In genomic region chr14:68282479-68283377, GRCh38 we compare ENCODE assay signal across 10 cellular contexts.
DNase-seq lines count a peak whose midpoint lies in the region; ATAC-seq, FAIRE-seq and TF ChIP-seq lines count a peak whose summit lies in the region.
"Had no signal": no experiment of that assay in that cellular context is flagged by ENCODE, and none has a peak within 500 bp of the region (broad histone marks: within the 10 kb centered on the region; RNA-seq: fewer than 3 reads in every experiment).

No MANE protein-coding gene starts in this region.

- no TSS peak for BruUV-seq in GM12878 (replicated peaks; lab: Mats Ljungman, UMichigan)

- no peak for TF ChIP-seq CTCF in GM12878 (IDR thresholded peaks at IDR 0.05 in 2 of 3, conservative IDR thresholded peaks at IDR 0.05 in 1 of 3; ENCODE audit: control insufficient read depth in 2 of 3, extremely low read depth in 1 of 3, insufficient read depth in 1 of 3, low read depth in 3 of 3, low read length in 3 of 3)

- RAD21 ChIA-PET in GM12878 (lab: Charles Lee; ENCODE audit: unreplicated experiment), result interaction anchor here (0.7 to 15.7 kb wide), 33 partner anchors 7 to 537 kb away, joined by 3 to 343 read pairs (median 8); no protein-coding TSS in a partner anchor

- peak overlapping the region; percentile 49; the same call in 1 of the 2 replicates for H3K4me3 ChIP-seq in BLaER1
- no peak overlapping the region for H3K4me3 ChIP-seq in GM12878
- H3K4me3 ChIP-seq in MG63, result no peak overlapping the region

- H3K9ac ChIP-seq in BLaER1 (peak overlapping the region; percentile 86), GM12878 (ENCODE audit: control insufficient read depth, insufficient read depth, low read length) (peak overlapping the region; percentile 81)

- intact Hi-C loops in GM12878 (cut with micrococcal nuclease; ENCODE audit: unreplicated experiment), result loop anchor here (1.0 to 10.0 kb wide), 8 partner anchors 14 to 532 kb away; no protein-coding TSS in a partner anchor

- H4K20me1 ChIP-seq in BLaER1 (no peaks in the 10 kb centered on the region), GM12878 (ENCODE audit: control insufficient read depth, insufficient read depth) (no peaks in the 10 kb centered on the region)

- no peaks in the 10 kb centered on the region for H3K27me3 ChIP-seq in BLaER1
- no peaks in the 10 kb centered on the region for H3K27me3 ChIP-seq in GM12878 (replicated peaks in 1 of 2; ENCODE audit: control insufficient read depth in 2 of 2, insufficient read depth in 2 of 2, low read length in 1 of 2)
- H3K27me3 ChIP-seq in MG63, result no peaks in the 10 kb centered on the region

- CTCF ChIA-PET in GM12878 (lab: Yijun Ruan, JAX), result interaction anchor here (0.6 to 10.0 kb wide), 20 partner anchors 7 to 542 kb away, joined by 3 to 73 read pairs (median 4); no protein-coding TSS in a partner anchor

- 13% methylated on average over 6 of the region's 6 CpGs for WGBS in GM12878 (ENCODE audit: insufficient coverage, insufficient replicate concordance, low lambda C conversion rate, missing lambda C conversion rate)

- 0 out of 4 replicates have a peak, but pooled peaks of 1 of the 2 experiments have one; percentile 7 for TF ChIP-seq EP300 in GM12878 (IDR thresholded peaks at IDR 0.05; ENCODE audit: borderline replicate concordance in 1 of 2, control insufficient read depth in 1 of 2, low read depth in 2 of 2, low read length in 2 of 2)

- peak overlapping the region; percentile 97 for H3K27ac ChIP-seq in BLaER1
- peak overlapping the region; percentile 77 for H3K27ac ChIP-seq in KOPT-K1 (ENCODE audit: low read depth, low read length, poor library complexity, severe bottlenecking)
- H3K27ac ChIP-seq in GM12878 (ENCODE audit: control insufficient read depth, insufficient read depth), result peak overlapping the region; percentile 92

- ATAC-seq in GM21381 (IDR thresholded peaks at IDR 0.05; ENCODE audit: unreplicated experiment) (peak; percentile 12), GM12878 (peak; percentile 45)

- H3K4me1 ChIP-seq in BLaER1 (peaks cover 96% of the 10 kb centered on the region), GM12878 (ENCODE audit: control insufficient read depth, insufficient read depth, low read length) (peaks cover 86% of the 10 kb centered on the region)

- in situ Hi-C loops in GM12878 (cut with MboI), result no loop called here

- TF ChIP-seq POLR2A in GM12878 (IDR thresholded peaks at IDR 0.05; ENCODE audit: low read depth, low read length), result no peak

- no peak overlapping the region for H2AFZ ChIP-seq in GM12878 (ENCODE audit: control insufficient read depth, low read depth, low read length)

- H3K79me2 ChIP-seq in GM12878 (ENCODE audit: control insufficient read depth, insufficient read depth, low read length), result peaks cover 13% of the 10 kb centered on the region

- SMC1A ChIA-PET in GM12878 (lab: Charles Lee; ENCODE audit: uncharacterized antibody, unreplicated experiment), result interaction anchor here (0.9 to 14.2 kb wide), 23 partner anchors 6 to 532 kb away, joined by 3 to 321 read pairs (median 11); no protein-coding TSS in a partner anchor

- H3K36me3 ChIP-seq in BLaER1 (no peaks in the 10 kb centered on the region), KOPT-K1 (ENCODE audit: insufficient read depth, low read length) (no peaks in the 10 kb centered on the region), GM12878 (ENCODE audit: control insufficient read depth in 2 of 2, insufficient read depth in 2 of 2, low read length in 1 of 2) (no peaks in the 10 kb centered on the region), MG63 (no peaks in the 10 kb centered on the region)

- POLR2A ChIA-PET in GM12878 (lab: Charles Lee), result interaction anchor here (0.5 to 12.4 kb wide), 20 partner anchors 10 to 538 kb away, joined by 3 to 141 read pairs (median 6); no protein-coding TSS in a partner anchor

- TF ChIP-seq RAD21 in GM12878 (IDR thresholded peaks at IDR 0.05; ENCODE audit: insufficient read depth, low read depth, low read length), result 0 out of 2 replicates have a peak, but pooled peaks have one; percentile 10

- FAIRE-seq in GM12878 (lab: Jason Lieb, UNC), result no peak

- peak; percentile 86 for DNase-seq in GM12878 (ENCODE audit: low read depth, low spot score)
- DNase-seq in MG63, result no peak
- no peak for DNase-seq in epidermal melanocyte (ENCODE audit: insufficient read length, low spot score)
- DNase-seq in NCI-H1092 treated with DMSO at 0.1 percent for 48 hours (lab: John Stamatoyannopoulos, UW), result no peak
- DNase-seq in NCI-H2029 (lab: John Stamatoyannopoulos, UW), result no peak
- DNase-seq: DMS53, NCI-H1417 treated with DMSO at 0.1 percent for 48 hours had no signal

- H3K4me2 ChIP-seq in BLaER1, result peak overlapping the region; percentile 77
- peak overlapping the region; percentile 53 for H3K4me2 ChIP-seq in GM12878 (ENCODE audit: control insufficient read depth, insufficient read depth)

- H3K9me3 ChIP-seq in BLaER1, result no peaks in the 10 kb centered on the region
- H3K9me3 ChIP-seq in KOPT-K1 (ENCODE audit: insufficient read depth, low read length, poor library complexity, severe bottlenecking), result no peaks in the 10 kb centered on the region
- H3K9me3 ChIP-seq in GM12878 (replicated peaks; ENCODE audit: control insufficient read depth, insufficient read depth, low read length), result no peaks in the 10 kb centered on the region
- H3K9me3 ChIP-seq in MG63, result no peaks in the 10 kb centered on the region

TF ChIP-seq in GM12878, 131 proteins besides CTCF, POLR2A, EP300 and RAD21 (continues in another document):
- no peak for TF ChIP-seq IRF4 (IDR thresholded peaks at IDR 0.05; ENCODE audit: low read depth, low read length)
- TF ChIP-seq CREM (IDR thresholded peaks at IDR 0.05; ENCODE audit: low read depth), result no peak
- no peak for TF ChIP-seq NRF1 (conservative IDR thresholded peaks at IDR 0.05; ENCODE audit: low read depth, low read length)
- no peak for TF ChIP-seq HDAC2 (IDR thresholded peaks at IDR 0.05)
- TF ChIP-seq ZBED1 (IDR thresholded peaks at IDR 0.05; ENCODE audit: borderline replicate concordance), result peak; percentile 19; the same call in 1 of the 2 replicates
- TF ChIP-seq SREBF2 (IDR thresholded peaks at IDR 0.05; ENCODE audit: low read length), result no peak
- TF ChIP-seq TCF3 (IDR thresholded peaks at IDR 0.05; ENCODE audit: borderline replicate concordance, insufficient read depth, low read depth, low read length), result 0 out of 2 replicates have a peak, but pooled peaks have one; percentile 4
- 0 out of 2 replicates have a peak, but pooled peaks have one; percentile 3 for TF ChIP-seq POLR2AphosphoS2 (IDR thresholded peaks at IDR 0.05; ENCODE audit: low read depth, low read length)
- no peak for TF ChIP-seq RB1 (IDR thresholded peaks at IDR 0.05; ENCODE audit: borderline replicate concordance)
- peak; percentile 3 for TF ChIP-seq USF1 (IDR thresholded peaks at IDR 0.05; ENCODE audit: borderline replicate concordance, extremely low read length, insufficient read depth, low read depth, low read length)
- TF ChIP-seq SMARCA5 (IDR thresholded peaks at IDR 0.05), result no peak; the same call in 1 of the 2 replicates
- TF ChIP-seq SMAD1 (IDR thresholded peaks at IDR 0.05; ENCODE audit: low read depth, partially characterized antibody), result peak; percentile 22
- TF ChIP-seq SRF (IDR thresholded peaks at IDR 0.05; ENCODE audit: low read depth in 2 of 2, low read length in 2 of 2), result peak in 1 of 2 experiments; percentile 71; a peak in 2 of 4 replicates
- no peak for TF ChIP-seq JUNB (IDR thresholded peaks at IDR 0.05)
- no peak for TF ChIP-seq RFX5 (IDR thresholded peaks at IDR 0.05; ENCODE audit: low read depth, low read length)
- TF ChIP-seq BCL3 (IDR thresholded peaks at IDR 0.05; ENCODE audit: borderline replicate concordance, insufficient read depth, low read depth, low read length, poor library complexity, severe bottlenecking), result no peak
- no peak for TF ChIP-seq POU2F2 (IDR thresholded peaks at IDR 0.05; ENCODE audit: borderline replicate concordance, low read depth, low read length)
- no peak for TF ChIP-seq PAX8 (IDR thresholded peaks at IDR 0.05)
- TF ChIP-seq RBBP5 (conservative IDR thresholded peaks at IDR 0.05), result no peak
- TF ChIP-seq MTA3 (IDR thresholded peaks at IDR 0.05; ENCODE audit: borderline replicate concordance, low read length), result no peak
- TF ChIP-seq SP1 (IDR thresholded peaks at IDR 0.05; ENCODE audit: low read depth, low read length), result no peak
- peak; percentile 13; the same call in 1 of the 2 replicates for TF ChIP-seq GATAD2B (conservative IDR thresholded peaks at IDR 0.05; ENCODE audit: low read depth)
